Comparison of ENCODE assay signal across 12 cellular contexts in the genomic region with DNA sequence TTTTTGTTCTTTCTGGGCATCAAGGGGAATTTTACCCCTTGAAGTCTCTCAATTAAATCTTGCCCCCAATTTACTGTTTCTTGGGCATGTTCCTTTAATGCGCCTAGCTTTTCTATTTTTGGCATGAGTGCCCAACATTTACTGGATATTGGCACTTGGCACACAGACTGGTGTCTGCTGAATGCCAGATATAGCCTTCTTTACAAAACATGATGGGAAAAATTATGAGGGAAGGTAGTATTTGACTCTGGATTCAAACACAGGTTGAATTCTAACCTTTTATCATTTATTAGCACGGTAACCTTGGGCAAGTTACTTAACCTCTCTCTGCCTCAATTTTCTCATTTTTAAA.
DNase-seq lines count a peak whose midpoint lies in the region; ATAC-seq, FAIRE-seq and TF ChIP-seq lines count a peak whose summit lies in the region.
"Had no signal": no experiment of that assay in that cellular context is flagged by ENCODE, and none has a peak within 500 bp of the region (broad histone marks: within the 10 kb centered on the region; RNA-seq: fewer than 3 reads in every experiment).

No MANE protein-coding gene starts in this region.

- intact Hi-C loops in left colon (cut with DNase I, micrococcal nuclease) = no loop called here

- in situ Hi-C loops in G401 (cut with HindIII; ENCODE audit: low sequenced_read_pairs) = no loop called here

- no peaks in the 10 kb centered on the region for H3K36me3 ChIP-seq in SK-N-SH (replicated peaks in 1 of 2; ENCODE audit: control insufficient read depth in 1 of 2, insufficient read depth in 2 of 2, low read length in 1 of 2)

- no peak for TF ChIP-seq POLR2A in GM12892 (IDR thresholded peaks at IDR 0.05; ENCODE audit: low read depth, low read length)

- no peaks in the 10 kb centered on the region for H3K9me3 ChIP-seq in SK-N-SH

- no peaks in the 10 kb centered on the region for H3K9me2 ChIP-seq in SK-N-SH

- no peaks in the 10 kb centered on the region for H3K79me2 ChIP-seq in SK-N-SH (ENCODE audit: insufficient read depth)

- H3K4me2 ChIP-seq in SK-N-SH = no peak overlapping the region

- H3K4me1 ChIP-seq in SK-N-SH (ENCODE audit: control insufficient read depth in 1 of 2, insufficient read depth in 2 of 2, low read depth in 1 of 2, low read length in 1 of 2) = no peaks in the 10 kb centered on the region; a peak in 1 of 4 replicates

- H3K27me3 ChIP-seq in SK-N-SH (ENCODE audit: insufficient read depth) = no peaks in the 10 kb centered on the region

- ATAC-seq in SK-N-SH treated with all-trans-retinoic acid at 6 μM for 48 hours = no peak
- peak; percentile 26 for ATAC-seq in left colon
- no peak for ATAC-seq in T-cell (replicated peaks in 1 of 4)

- TF ChIP-seq RAD21 in SK-N-SH (IDR thresholded peaks at IDR 0.05; ENCODE audit: low read length) = no peak

- CTCF ChIA-PET in SK-N-SH (lab: Yijun Ruan, JAX) = interaction anchor here (0.7 kb wide), 1 partner anchor 387 kb away, joined by 3 read pairs; no protein-coding TSS in a partner anchor
- CTCF ChIA-PET in T-cell (lab: Charles Lee) = no interaction called here

- DNase-seq in SK-N-SH (peak; percentile 7), G401 (ENCODE audit: low spot score) (peak; percentile 78), NCI-H446 treated with DMSO at 0.1 percent for 48 hours (lab: John Stamatoyannopoulos, UW) (peak; percentile 77), left colon (no peak), GM12892 (ENCODE audit: insufficient read length) (no peak), D721Med (ENCODE audit: insufficient read length, low spot score) (no peak), T-cell (no peak)
- DNase-seq: CD4-positive, alpha-beta T cell; HCEC 1CT had no signal

- WGBS in SK-N-SH (ENCODE audit: low lambda C conversion rate) = 81% methylated on average over 2 of the region's 2 CpGs

- H2AFZ ChIP-seq in SK-N-SH (ENCODE audit: low read depth) = no peak overlapping the region

- no peaks in the 10 kb centered on the region for H4K20me1 ChIP-seq in SK-N-SH (ENCODE audit: insufficient read depth)

- TF ChIP-seq EP300 in SK-N-SH (IDR thresholded peaks at IDR 0.05; ENCODE audit: borderline replicate concordance in 1 of 2, low read depth in 1 of 2, low read length in 1 of 2) = no peak

- H3K4me3 Mint-ChIP-seq in T-cell = no peak overlapping the region
- H3K4me3 Mint-ChIP-seq: B cell; CD4-positive, alpha-beta T cell had no signal

- H3K27ac Mint-ChIP-seq in T-cell = no peak overlapping the region
- H3K27ac Mint-ChIP-seq: B cell; CD4-positive, alpha-beta T cell had no signal

- no peaks in the 10 kb centered on the region for H3F3A ChIP-seq in SK-N-SH (replicated peaks; ENCODE audit: insufficient read depth)

- peaks cover 0 to 5% (median 1%) of the 10 kb centered on the region in 3 donors for H3K9me3 Mint-ChIP-seq in T-cell
- H3K9me3 Mint-ChIP-seq: CD4-positive, alpha-beta T cell had no signal

- no peak overlapping the region for H3K9ac ChIP-seq in SK-N-SH

- TF ChIP-seq CTCF in SK-N-SH (IDR thresholded peaks at IDR 0.05) (no peak), D721Med (IDR thresholded peaks at IDR 0.05; ENCODE audit: insufficient read depth, missing control alignments) (no peak)

- no peak overlapping the region for H3K27ac ChIP-seq in SK-N-SH (ENCODE audit: low read depth in 2 of 2, low read length in 1 of 2)

- FAIRE-seq in GM12892 (lab: Jason Lieb, UNC) = no peak
- FAIRE-seq in D721Med (lab: Jason Lieb, UNC) = no peak
- FAIRE-seq: GM18507 had no signal

- peaks cover 11 to 25% (median 14%) of the 10 kb centered on the region in 3 donors for H3K4me1 Mint-ChIP-seq in T-cell

- H3K36me3 Mint-ChIP-seq in T-cell = peaks cover 33% of the 10 kb centered on the region

- POLR2A ChIA-PET in SK-N-SH (lab: Yijun Ruan, JAX) (no interaction called here), T-cell (lab: Charles Lee) (no interaction called here)

- H3K4me3 ChIP-seq in SK-N-SH (ENCODE audit: low read depth in 2 of 2, low read length in 1 of 2) = no peak overlapping the region

- H3K27me3 Mint-ChIP-seq in T-cell = no peaks in the 10 kb centered on the region
- H3K27me3 Mint-ChIP-seq: B cell; CD4-positive, alpha-beta T cell had no signal

TF ChIP-seq in SK-N-SH, 30 proteins besides CTCF, POLR2A, EP300 and RAD21:
- TF ChIP-seq JUND (IDR thresholded peaks at IDR 0.05) (no peak), NRF1 (IDR thresholded peaks at IDR 0.05; ENCODE audit: low read depth, low read length) (no peak), FOXJ3 (CRISPR knock-in tag; IDR thresholded peaks at IDR 0.05) (no peak), TEAD4 (IDR thresholded peaks at IDR 0.05; ENCODE audit: borderline replicate concordance, insufficient read depth) (no peak), NFIC (IDR thresholded peaks at IDR 0.05; ENCODE audit: borderline replicate concordance) (no peak), TCF12 (IDR thresholded peaks at IDR 0.05) (no peak), SIN3A (IDR thresholded peaks at IDR 0.05; ENCODE audit: borderline replicate concordance, low read depth, low read length) (no peak)
- TF ChIP-seq, protein P1, sequence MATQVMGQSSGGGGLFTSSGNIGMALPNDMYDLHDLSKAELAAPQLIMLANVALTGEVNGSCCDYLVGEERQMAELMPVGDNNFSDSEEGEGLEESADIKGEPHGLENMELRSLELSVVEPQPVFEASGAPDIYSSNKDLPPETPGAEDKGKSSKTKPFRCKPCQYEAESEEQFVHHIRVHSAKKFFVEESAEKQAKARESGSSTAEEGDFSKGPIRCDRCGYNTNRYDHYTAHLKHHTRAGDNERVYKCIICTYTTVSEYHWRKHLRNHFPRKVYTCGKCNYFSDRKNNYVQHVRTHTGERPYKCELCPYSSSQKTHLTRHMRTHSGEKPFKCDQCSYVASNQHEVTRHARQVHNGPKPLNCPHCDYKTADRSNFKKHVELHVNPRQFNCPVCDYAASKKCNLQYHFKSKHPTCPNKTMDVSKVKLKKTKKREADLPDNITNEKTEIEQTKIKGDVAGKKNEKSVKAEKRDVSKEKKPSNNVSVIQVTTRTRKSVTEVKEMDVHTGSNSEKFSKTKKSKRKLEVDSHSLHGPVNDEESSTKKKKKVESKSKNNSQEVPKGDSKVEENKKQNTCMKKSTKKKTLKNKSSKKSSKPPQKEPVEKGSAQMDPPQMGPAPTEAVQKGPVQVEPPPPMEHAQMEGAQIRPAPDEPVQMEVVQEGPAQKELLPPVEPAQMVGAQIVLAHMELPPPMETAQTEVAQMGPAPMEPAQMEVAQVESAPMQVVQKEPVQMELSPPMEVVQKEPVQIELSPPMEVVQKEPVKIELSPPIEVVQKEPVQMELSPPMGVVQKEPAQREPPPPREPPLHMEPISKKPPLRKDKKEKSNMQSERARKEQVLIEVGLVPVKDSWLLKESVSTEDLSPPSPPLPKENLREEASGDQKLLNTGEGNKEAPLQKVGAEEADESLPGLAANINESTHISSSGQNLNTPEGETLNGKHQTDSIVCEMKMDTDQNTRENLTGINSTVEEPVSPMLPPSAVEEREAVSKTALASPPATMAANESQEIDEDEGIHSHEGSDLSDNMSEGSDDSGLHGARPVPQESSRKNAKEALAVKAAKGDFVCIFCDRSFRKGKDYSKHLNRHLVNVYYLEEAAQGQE (IDR thresholded peaks at IDR 0.05; ENCODE audit: low read depth, low read length) = no peak

TF ChIP-seq in SK-N-SH treated with all-trans-retinoic acid at 6 μM for 48 hours, 23 proteins besides CTCF, POLR2A, EP300 and RAD21:
- TF ChIP-seq ZNF70 (CRISPR knock-in tag; IDR thresholded peaks at IDR 0.05) = no peak
- TF ChIP-seq TCF4 (CRISPR knock-in tag; IDR thresholded peaks at IDR 0.05; ENCODE audit: borderline replicate concordance) = no peak
- TF ChIP-seq ARNTL (CRISPR knock-in tag; IDR thresholded peaks at IDR 0.05; ENCODE audit: borderline replicate concordance, low read depth) = no peak
- no peak for TF ChIP-seq SNAI2 (CRISPR knock-in tag; IDR thresholded peaks at IDR 0.05)
- TF ChIP-seq BACH2 (CRISPR knock-in tag; IDR thresholded peaks at IDR 0.05; ENCODE audit: borderline replicate concordance) = no peak
- no peak for TF ChIP-seq OSR1 (CRISPR knock-in tag; IDR thresholded peaks at IDR 0.05)
- TF ChIP-seq ZC3H10 (CRISPR knock-in tag; IDR thresholded peaks at IDR 0.05) = no peak
- TF ChIP-seq, protein P2, sequence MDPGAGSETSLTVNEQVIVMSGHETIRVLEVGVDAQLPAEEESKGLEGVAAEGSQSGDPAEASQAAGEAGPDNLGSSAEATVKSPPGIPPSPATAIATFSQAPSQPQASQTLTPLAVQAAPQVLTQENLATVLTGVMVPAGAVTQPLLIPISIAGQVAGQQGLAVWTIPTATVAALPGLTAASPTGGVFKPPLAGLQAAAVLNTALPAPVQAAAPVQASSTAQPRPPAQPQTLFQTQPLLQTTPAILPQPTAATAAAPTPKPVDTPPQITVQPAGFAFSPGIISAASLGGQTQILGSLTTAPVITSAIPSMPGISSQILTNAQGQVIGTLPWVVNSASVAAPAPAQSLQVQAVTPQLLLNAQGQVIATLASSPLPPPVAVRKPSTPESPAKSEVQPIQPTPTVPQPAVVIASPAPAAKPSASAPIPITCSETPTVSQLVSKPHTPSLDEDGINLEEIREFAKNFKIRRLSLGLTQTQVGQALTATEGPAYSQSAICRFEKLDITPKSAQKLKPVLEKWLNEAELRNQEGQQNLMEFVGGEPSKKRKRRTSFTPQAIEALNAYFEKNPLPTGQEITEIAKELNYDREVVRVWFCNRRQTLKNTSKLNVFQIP (CRISPR knock-in tag; IDR thresholded peaks at IDR 0.05; ENCODE audit: borderline replicate concordance, low read depth) = no peak
- no peak for TF ChIP-seq ZFP3 (CRISPR knock-in tag; IDR thresholded peaks at IDR 0.05)
- no peak for TF ChIP-seq ESRRG (CRISPR knock-in tag; IDR thresholded peaks at IDR 0.05)

Comparison
In these comparisons a context has a peak if more than half of its experiments do, and no peak if none do; other contexts are left out.
1. DNase-seq: peak in SK-N-SH (single experiment), G401 (single experiment) and NCI-H446 treated with DMSO at 0.1 percent for 48 hours (single experiment); none in left colon (0 of 2), GM12892 (single experiment), D721Med (single experiment) and T-cell (0 of 34).